In genomic region chr7:4556868-4557620, GRCh38 we compare ENCODE assay signal across 16 cellular contexts.
"Had no signal": no experiment of that assay in that cellular context is flagged by ENCODE, and none has a peak within 500 bp of the region (broad histone marks: within the 10 kb centered on the region; RNA-seq: fewer than 3 reads in every experiment).

No MANE protein-coding gene starts in this region.

- H3K27ac Mint-ChIP-seq: activated naive CD4-positive, alpha-beta T cell treated with anti-CD3 and anti-CD28 coated beads, Interleukin-2, amount 10 ng/mL, durations not matched to agents 7 days and 5 days; activated T-helper 2 cell treated with anti-CD3 and anti-CD28 coated beads, Interferon-gamma antibody, Interleukin-2, Interleukin-4, amounts not matched to agents 10 μg/mL and 5 μg/mL and 100 μg/mL, durations not matched to agents 14 hours and 24 hours and 36 hours; naive thymus-derived CD4-positive, alpha-beta T cell had no signal

- H3K4me3 ChIP-seq: esophagus squamous epithelium, mucosa of descending colon, skin epidermis had no signal

- ATAC-seq: mucosa of descending colon; naive thymus-derived CD4-positive, alpha-beta T cell had no signal

- H3K27ac ChIP-seq: esophagus squamous epithelium, neutrophil, skin epidermis had no signal

- H3K4me3 Mint-ChIP-seq: activated naive CD4-positive, alpha-beta T cell treated with anti-CD3 and anti-CD28 coated beads, Interleukin-2, amount 10 ng/mL, durations not matched to agents 7 days and 5 days; naive thymus-derived CD4-positive, alpha-beta T cell had no signal

- H3K4me1 Mint-ChIP-seq: activated naive CD4-positive, alpha-beta T cell treated with anti-CD3 and anti-CD28 coated beads, Interleukin-2, amount 10 ng/mL, durations not matched to agents 7 days and 5 days had no signal

- H3K9me3 ChIP-seq: neutrophil had no signal

- H3K27me3 ChIP-seq: neutrophil had no signal

- H3K36me3 Mint-ChIP-seq: activated naive CD4-positive, alpha-beta T cell treated with anti-CD3 and anti-CD28 coated beads, Interleukin-2, amount 10 ng/mL, durations not matched to agents 7 days and 5 days had no signal

- H3K36me3 ChIP-seq: esophagus squamous epithelium, neutrophil had no signal

- DNase-seq: activated CD4-positive, alpha-beta T cell treated with anti-CD3 and anti-CD28 coated beads for 1 hour; activated CD4-positive, alpha-beta T cell treated with anti-CD3 and anti-CD28 coated beads, Interleukin-2, amount 50 U/mL, for 4 hours; activated naive CD4-positive, alpha-beta T cell treated with anti-CD3 and anti-CD28 coated beads, Interleukin-2, amount 10 ng/mL, durations not matched to agents 7 days and 5 days; caudate nucleus; esophagus squamous epithelium; foreskin melanocyte; islet precursor cell; mucosa of descending colon; naive thymus-derived CD4-positive, alpha-beta T cell; stimulated activated CD4-positive, alpha-beta T cell treated with anti-CD3 and anti-CD28 coated beads, Interleukin-15, amount 100 ng/mL, for 24 hours; stimulated activated CD4-positive, alpha-beta T cell treated with anti-CD3 and anti-CD28 coated beads, Interleukin-4, amount 100 ng/mL, for 24 hours; stimulated activated naive CD4-positive, alpha-beta T cell; trophoblast cell had no signal
